ENCODE assay signal across 22 cellular contexts in genomic region chr12:130435331-130435730, GRCh38.
"Had no signal": no experiment of that assay in that cellular context is flagged by ENCODE, and none has a peak within 500 bp of the region (broad histone marks: within the 10 kb centered on the region; RNA-seq: fewer than 3 reads in every experiment).

No MANE protein-coding gene starts in this region.

- H3K4me3 ChIP-seq: K562 had no signal

- H3K9me3 ChIP-seq: SK-N-SH had no signal

- DNase-seq: Kasumi-1, MM.1S, NCI-H1092 treated with DMSO at 0.1 percent for 48 hours, NCI-H1436, NCI-H187, NCI-H2029, NCI-H2081 treated with DMSO at 0.1 percent for 48 hours, NCI-H2171, NCI-H226, NCI-H446, NCI-H510A, NCI-H524 treated with DMSO at 0.1 percent for 48 hours, NCI-H69, NCI-H774, RPMI8226, SHP77, SK-N-SH had no signal

- H3K27ac ChIP-seq: HL-60, KMS-11 had no signal

- H3K9ac ChIP-seq: KMS-11, SK-N-SH had no signal

- FAIRE-seq: HTR-8/SVneo, K562, RCC 7860 had no signal

- ATAC-seq: K562 had no signal
